In the genomic region with DNA sequence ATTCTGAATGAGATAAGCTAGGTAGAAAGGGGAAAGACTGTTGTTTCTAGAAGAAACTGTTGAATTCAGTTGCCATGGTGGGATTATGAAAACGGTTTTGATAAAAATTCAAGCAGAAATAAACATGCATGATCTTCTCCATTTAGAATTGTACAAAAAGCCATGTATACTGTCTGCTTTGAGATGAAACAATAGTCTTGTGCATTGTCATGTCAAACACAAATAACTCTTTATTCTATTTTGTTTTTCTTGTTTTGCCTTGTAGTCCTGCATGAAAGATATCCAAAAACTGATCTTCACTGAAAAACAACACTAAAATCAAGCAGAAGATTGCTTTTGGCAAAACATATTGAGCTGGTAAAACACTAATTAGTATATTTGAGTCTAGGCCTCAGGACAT, we compare ENCODE assay signal across 21 cellular contexts.
DNase-seq lines count a peak whose midpoint lies in the region; ATAC-seq, FAIRE-seq and TF ChIP-seq lines count a peak whose summit lies in the region.
"Had no signal": no experiment of that assay in that cellular context is flagged by ENCODE, and none has a peak within 500 bp of the region (broad histone marks: within the 10 kb centered on the region; RNA-seq: fewer than 3 reads in every experiment).

No MANE protein-coding gene starts in this region.

- intact Hi-C loops in OCI-LY7 (cut with micrococcal nuclease; ENCODE audit: unreplicated experiment) (loop anchor here (5.0 to 10.0 kb wide), 3 partner anchors 268 to 1478 kb away; no protein-coding TSS in a partner anchor), posterior cingulate gyrus (cut with DNase I) (no loop called here)

- no TSS peak for BruUV-seq in OCI-LY7 (replicated peaks; lab: Mats Ljungman, UMichigan)

- no peaks in the 10 kb centered on the region for H3K9me3 ChIP-seq in OCI-LY7 (ENCODE audit: low read length)
- H3K9me3 ChIP-seq: A549 had no signal

- peak; percentile 96 for FAIRE-seq in frontal cortex (lab: Jason Lieb, UNC)
- FAIRE-seq: A549 had no signal

- POLR2A ChIA-PET in OCI-LY7 (lab: Charles Lee), result no interaction called here

- TF ChIP-seq CTCF in OCI-LY7 (conservative IDR thresholded peaks at IDR 0.05; ENCODE audit: low read length), result no peak

- 0 out of 2 replicates have a peak overlapping the region, but pooled peaks have one; percentile 18 for H2AFZ ChIP-seq in OCI-LY7 (ENCODE audit: low read length)

- H4K20me1 ChIP-seq in OCI-LY7 (ENCODE audit: insufficient read depth, low read length), result no peaks in the 10 kb centered on the region

- H3K9me2 ChIP-seq in OCI-LY7 (ENCODE audit: insufficient read depth, low read length), result no peaks in the 10 kb centered on the region

- ATAC-seq in GM18520 (IDR thresholded peaks at IDR 0.05; ENCODE audit: unreplicated experiment), result no peak
- ATAC-seq: A549, Right ventricle myocardium inferior had no signal

- DNase-seq in OCI-LY7 (ENCODE audit: low spot score), result no peak
- DNase-seq in frontal cortex (ENCODE audit: low spot score in 2 of 2), result no peak
- peak; percentile 60 for DNase-seq in midbrain (lab: John Stamatoyannopoulos, UW)
- peak; percentile 86 for DNase-seq in superior temporal gyrus (ENCODE audit: extremely low spot score)
- no peak for DNase-seq in posterior cingulate gyrus
- no peak for DNase-seq in NCI-H1436 (lab: John Stamatoyannopoulos, UW)
- DNase-seq in kidney tubule cell (ENCODE audit: low spot score), result no peak
- DNase-seq: CD4-positive, CD25-positive, alpha-beta regulatory T cell; GF-D8; H9; NCI-H1105; NCI-H2029 treated with DMSO at 0.1 percent for 48 hours; NCI-H345; NCI-H524; NCI-H82 had no signal

- H3K79me2 ChIP-seq in OCI-LY7 (ENCODE audit: insufficient read depth, low read depth, low read length), result no peaks in the 10 kb centered on the region

- H3K4me2 ChIP-seq in OCI-LY7 (ENCODE audit: low read length), result no peak overlapping the region
- H3K4me2 ChIP-seq: A549, KMS-11 had no signal

- H3K4me1 ChIP-seq in OCI-LY7 (ENCODE audit: insufficient read depth, low read length, poor library complexity, severe bottlenecking), result peaks cover 21% of the 10 kb centered on the region
- H3K4me1 ChIP-seq: A549, SJSA1 had no signal

- H3K4me3 ChIP-seq in OCI-LY7 (ENCODE audit: low read depth, low read length, poor library complexity, severe bottlenecking), result no peak overlapping the region
- H3K4me3 ChIP-seq: A549, SJSA1 had no signal

- no peaks in the 10 kb centered on the region for H3K36me3 ChIP-seq in OCI-LY7 (ENCODE audit: insufficient read depth, low read length)
- H3K36me3 ChIP-seq: SJSA1 had no signal

- H3K27ac ChIP-seq in OCI-LY7 (ENCODE audit: low read depth, low read length, poor library complexity, severe bottlenecking), result no peak overlapping the region
- H3K27ac ChIP-seq: A549, HL-60, KMS-11, SJSA1 had no signal

- CTCF ChIA-PET in OCI-LY7 (lab: Charles Lee; ENCODE audit: unreplicated experiment), result no interaction called here

Comparison
In these comparisons a context has a peak if more than half of its experiments do, and no peak if none do; other contexts are left out.
1. DNase-seq: peak in midbrain (single experiment) and superior temporal gyrus (single experiment); none in OCI-LY7 (single experiment), frontal cortex (0 of 2), posterior cingulate gyrus (0 of 10), NCI-H1436 (single experiment) and kidney tubule cell (single experiment).